8 cellular contexts compared by ENCODE assay signal in the genomic region with DNA sequence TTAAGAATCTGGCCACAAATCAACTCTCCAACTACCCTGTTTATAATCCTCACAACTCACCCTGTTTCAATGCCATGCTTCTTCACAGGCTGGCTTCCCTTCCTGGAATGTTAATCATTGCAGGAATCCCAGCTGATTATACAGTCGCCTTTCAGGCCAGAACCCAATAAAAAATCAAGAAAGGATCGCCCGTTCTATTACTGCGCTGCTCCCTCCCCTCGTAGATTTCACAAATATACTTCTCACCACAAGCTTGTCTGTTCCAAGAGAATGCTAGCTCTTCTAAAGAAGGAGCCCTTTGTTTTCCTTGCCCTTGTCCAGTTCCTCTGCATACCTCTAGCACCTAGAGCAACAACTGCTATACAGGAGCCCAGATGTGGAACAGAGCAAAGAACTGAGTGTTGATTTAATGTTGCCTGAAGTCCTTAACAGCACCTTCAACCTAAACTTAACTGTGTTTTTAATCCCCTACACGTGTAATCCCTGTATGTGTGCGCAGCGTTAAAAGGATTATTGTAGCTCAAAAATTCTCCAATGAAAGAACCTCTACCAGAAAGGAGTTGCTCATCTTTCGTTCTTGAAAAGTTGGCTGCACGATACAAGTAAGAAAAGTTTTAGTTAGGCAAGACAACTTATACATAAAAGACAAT. TPM values are rescaled to one million over a fixed set of nuclear protein-coding genes. Genes with fewer than 3 reads are reported as not detected.
DNase-seq lines count a peak whose midpoint lies in the region; ATAC-seq and TF ChIP-seq lines count a peak whose summit lies in the region.

No MANE protein-coding gene starts in this region.

- H3F3A ChIP-seq in neural cell (ENCODE audit: insufficient read depth, low read length, poor library complexity, severe bottlenecking): peaks cover 3% of the 10 kb centered on the region

- 13 to 16% methylated on average over 10 of the region's 10 CpGs for WGBS in esophagus, 2 donors

- TF ChIP-seq EP300 in neural cell (conservative IDR thresholded peaks at IDR 0.05; ENCODE audit: poor library complexity, severe bottlenecking): no peak

- no peaks in the 10 kb centered on the region for H3K9me2 ChIP-seq in neural cell (ENCODE audit: insufficient read depth, low read length)

- H3K27ac ChIP-seq in esophagus (ENCODE audit: low read depth in 2 of 2, low read length in 1 of 2): peak overlapping the region in 1 of 2 donors; percentile 7
- H3K27ac ChIP-seq in neural cell (ENCODE audit: low read length): peak overlapping the region; percentile 81

- H2AFZ ChIP-seq in neural cell (ENCODE audit: low read depth, low read length): peak overlapping the region; percentile 6

- TF ChIP-seq CTCF in neural cell (IDR thresholded peaks at IDR 0.05; ENCODE audit: poor library complexity, severe bottlenecking): no peak

- H3K4me2 ChIP-seq in neural cell (ENCODE audit: low read length): peak overlapping the region; percentile 99

- peaks cover 59% of the 10 kb centered on the region for H3K79me2 ChIP-seq in neural cell (replicated peaks; ENCODE audit: insufficient read depth, low read length)

- H3K9ac ChIP-seq in neural cell (ENCODE audit: low read length): peak overlapping the region; percentile 72

- TF ChIP-seq RAD21 in neural cell (conservative IDR thresholded peaks at IDR 0.05): no peak

- H3K4me3 ChIP-seq in esophagus (ENCODE audit: low read depth in 1 of 2, low read length in 2 of 2) (peak overlapping the region; percentile 65 to 85), neural cell (ENCODE audit: low read length) (peak overlapping the region; percentile 81)

- H3K9me3 ChIP-seq in esophagus (ENCODE audit: control insufficient read depth in 2 of 2, insufficient read depth in 1 of 2, low read depth in 1 of 2, low read length in 1 of 2) (no peaks in the 10 kb centered on the region), neural cell (ENCODE audit: low read length) (no peaks in the 10 kb centered on the region)

- no peaks in the 10 kb centered on the region for H3K4me1 ChIP-seq in esophagus (ENCODE audit: control insufficient read depth in 2 of 2, insufficient read depth in 2 of 2, low read length in 1 of 2)

- no peaks in the 10 kb centered on the region for H4K20me1 ChIP-seq in neural cell (ENCODE audit: insufficient read depth)

- no peaks in the 10 kb centered on the region for H3K36me3 ChIP-seq in esophagus (ENCODE audit: control insufficient read depth in 2 of 2, insufficient read depth in 2 of 2, low read length in 1 of 2)
- H3K36me3 ChIP-seq in neural cell (ENCODE audit: insufficient read depth, low read length): no peaks in the 10 kb centered on the region

- H3K27me3 ChIP-seq in esophagus (ENCODE audit: control insufficient read depth in 1 of 2, insufficient read depth in 2 of 2, low read length in 2 of 2): no peaks in the 10 kb centered on the region
- no peaks in the 10 kb centered on the region for H3K27me3 ChIP-seq in neural cell (ENCODE audit: insufficient read depth, low read depth, low read length)

- DNase-seq in NCI-H526 treated with DMSO at 0.1 percent for 48 hours (lab: John Stamatoyannopoulos, UW): peak; percentile 48
- DNase-seq in ureter (ENCODE audit: low spot score): no peak
- no peak for DNase-seq in HPDE6-E6E7 (ENCODE audit: extremely low spot score)

- ATAC-seq in GM21526 (IDR thresholded peaks at IDR 0.05; ENCODE audit: low FRiP score, unreplicated experiment) (peak; percentile 2), HG02870 (IDR thresholded peaks at IDR 0.05; ENCODE audit: unreplicated experiment) (no peak), GM19467 (IDR thresholded peaks at IDR 0.05; ENCODE audit: unreplicated experiment) (no peak)

TF ChIP-seq in neural cell, 6 proteins besides CTCF, POLR2A, EP300 and RAD21:
- TF ChIP-seq TAF1 (IDR thresholded peaks at IDR 0.05; ENCODE audit: low read depth): no peak
- TF ChIP-seq, protein P1, sequence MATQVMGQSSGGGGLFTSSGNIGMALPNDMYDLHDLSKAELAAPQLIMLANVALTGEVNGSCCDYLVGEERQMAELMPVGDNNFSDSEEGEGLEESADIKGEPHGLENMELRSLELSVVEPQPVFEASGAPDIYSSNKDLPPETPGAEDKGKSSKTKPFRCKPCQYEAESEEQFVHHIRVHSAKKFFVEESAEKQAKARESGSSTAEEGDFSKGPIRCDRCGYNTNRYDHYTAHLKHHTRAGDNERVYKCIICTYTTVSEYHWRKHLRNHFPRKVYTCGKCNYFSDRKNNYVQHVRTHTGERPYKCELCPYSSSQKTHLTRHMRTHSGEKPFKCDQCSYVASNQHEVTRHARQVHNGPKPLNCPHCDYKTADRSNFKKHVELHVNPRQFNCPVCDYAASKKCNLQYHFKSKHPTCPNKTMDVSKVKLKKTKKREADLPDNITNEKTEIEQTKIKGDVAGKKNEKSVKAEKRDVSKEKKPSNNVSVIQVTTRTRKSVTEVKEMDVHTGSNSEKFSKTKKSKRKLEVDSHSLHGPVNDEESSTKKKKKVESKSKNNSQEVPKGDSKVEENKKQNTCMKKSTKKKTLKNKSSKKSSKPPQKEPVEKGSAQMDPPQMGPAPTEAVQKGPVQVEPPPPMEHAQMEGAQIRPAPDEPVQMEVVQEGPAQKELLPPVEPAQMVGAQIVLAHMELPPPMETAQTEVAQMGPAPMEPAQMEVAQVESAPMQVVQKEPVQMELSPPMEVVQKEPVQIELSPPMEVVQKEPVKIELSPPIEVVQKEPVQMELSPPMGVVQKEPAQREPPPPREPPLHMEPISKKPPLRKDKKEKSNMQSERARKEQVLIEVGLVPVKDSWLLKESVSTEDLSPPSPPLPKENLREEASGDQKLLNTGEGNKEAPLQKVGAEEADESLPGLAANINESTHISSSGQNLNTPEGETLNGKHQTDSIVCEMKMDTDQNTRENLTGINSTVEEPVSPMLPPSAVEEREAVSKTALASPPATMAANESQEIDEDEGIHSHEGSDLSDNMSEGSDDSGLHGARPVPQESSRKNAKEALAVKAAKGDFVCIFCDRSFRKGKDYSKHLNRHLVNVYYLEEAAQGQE (IDR thresholded peaks at IDR 0.05; ENCODE audit: borderline replicate concordance): no peak
- TF ChIP-seq SMC3 (conservative IDR thresholded peaks at IDR 0.05; ENCODE audit: poor library complexity): no peak
- no peak for TF ChIP-seq MXI1 (conservative IDR thresholded peaks at IDR 0.05; ENCODE audit: poor library complexity, severe bottlenecking)

RNA-seq across cellular contexts. Expression of a gene that starts 1.0 kb away (rescaled TPM):
- 10 to 100 TPM; 16.9 to 30.4 TPM for polyA plus RNA-seq in esophagus
- polyA plus RNA-seq in neural cell: 95.7 and 116 TPM in 2 replicates
- 96.4 and 104 TPM in 2 replicates for polyA minus RNA-seq in neural cell
- 63.1 TPM for total RNA-seq in ureter
